Comparison of ENCODE assay signal across 13 cellular contexts in genomic region chr18:62282188-62282629, GRCh38. TPM values are rescaled to one million over a fixed set of nuclear protein-coding genes. Genes with fewer than 3 reads are reported as not detected.
DNase-seq lines count a peak whose midpoint lies in the region; ATAC-seq, FAIRE-seq and TF ChIP-seq lines count a peak whose summit lies in the region.
"Had no signal": no experiment of that assay in that cellular context is flagged by ENCODE, and none has a peak within 500 bp of the region (broad histone marks: within the 10 kb centered on the region; RNA-seq: fewer than 3 reads in every experiment).

No MANE protein-coding gene starts in this region.

- no TSS peak for BruUV-seq in HCT116 (replicated peaks; lab: Mats Ljungman, UMichigan)

- no peaks in the 10 kb centered on the region for H3K9me1 ChIP-seq in keratinocyte (ENCODE audit: control insufficient read depth, extremely low read depth, insufficient read depth, low read length)

- H3K4me3 ChIP-seq in AG09309 (ENCODE audit: control insufficient read depth, low read depth, low read length) = no peak overlapping the region
- H3K4me3 ChIP-seq in HCT116 (replicated peaks in 1 of 2; ENCODE audit: low read depth in 1 of 2, low read length in 2 of 2) = no peak overlapping the region
- peak overlapping the region in 1 of 2 donors; percentile 17 for H3K4me3 ChIP-seq in ascending aorta
- H3K4me3 ChIP-seq in keratinocyte (ENCODE audit: control insufficient read depth in 2 of 3, extremely low read depth in 1 of 3, insufficient read depth in 2 of 3, low read depth in 1 of 3, low read length in 3 of 3) = no peak overlapping the region
- no peak overlapping the region for H3K4me3 ChIP-seq in Karpas-422 (ENCODE audit: low read length)
- H3K4me3 ChIP-seq: skin epidermis had no signal

- no peak overlapping the region for H3K27ac Mint-ChIP-seq in CD4-positive, alpha-beta T cell
- H3K27ac Mint-ChIP-seq in type B pancreatic cell = no peak overlapping the region
- H3K27ac Mint-ChIP-seq: H9 had no signal

- no peak for TF ChIP-seq RAD21 in HCT116 (IDR thresholded peaks at IDR 0.05; ENCODE audit: low read depth)

- H3K27me3 ChIP-seq in HCT116 (ENCODE audit: insufficient read depth, low read length) (no peaks in the 10 kb centered on the region), ascending aorta (no peaks in the 10 kb centered on the region), keratinocyte (ENCODE audit: control insufficient read depth, extremely low read depth, insufficient read depth, low read length) (no peaks in the 10 kb centered on the region), Karpas-422 (ENCODE audit: low read length) (no peaks in the 10 kb centered on the region)
- H3K27me3 ChIP-seq in CD4-positive, alpha-beta T cell (ENCODE audit: control insufficient read depth, insufficient read depth, low read length) = no peaks in the 10 kb centered on the region

- H3K9ac ChIP-seq in HCT116 (ENCODE audit: low read length) = no peak overlapping the region
- H3K9ac ChIP-seq in keratinocyte (ENCODE audit: control insufficient read depth, extremely low read depth, insufficient read depth, low read length) = no peak overlapping the region
- H3K9ac ChIP-seq in Karpas-422 (ENCODE audit: low read length) = no peak overlapping the region
- H3K9ac ChIP-seq: KMS-11 had no signal

- CTCF ChIA-PET in HCT116 (lab: Charles Lee) = interaction anchor here (1.4 kb wide), 1 partner anchor 32 kb away, joined by 3 read pairs; no protein-coding TSS in a partner anchor
- CTCF ChIA-PET in CD4-positive, alpha-beta T cell (lab: Charles Lee) = no interaction called here

- H3K27ac ChIP-seq in HCT116 (ENCODE audit: low read depth, low read length) (no peak overlapping the region; the same call in 1 of the 2 replicates), ascending aorta (peak overlapping the region; percentile 44 to 49), keratinocyte (ENCODE audit: control insufficient read depth, insufficient read depth, low read length) (peak overlapping the region; percentile 66), Karpas-422 (ENCODE audit: low read length) (no peak overlapping the region)
- H3K27ac ChIP-seq in CD4-positive, alpha-beta T cell (ENCODE audit: low read depth, low read length) = no peak overlapping the region
- H3K27ac ChIP-seq: KMS-11 had no signal

- peaks cover 2 to 3% of the 10 kb centered on the region in 2 experiments; a peak in 2 of 4 replicates for H3K36me3 ChIP-seq in HCT116 (ENCODE audit: control insufficient read depth in 1 of 2, insufficient read depth in 2 of 2, low read length in 2 of 2)
- peaks cover 0 to 5% of the 10 kb centered on the region in 2 donors for H3K36me3 ChIP-seq in ascending aorta
- H3K36me3 ChIP-seq in keratinocyte (ENCODE audit: control insufficient read depth in 2 of 2, extremely low read depth in 1 of 2, insufficient read depth in 2 of 2, low read length in 2 of 2) = peaks cover 0 to 8% of the 10 kb centered on the region in 2 experiments
- peaks cover 51% of the 10 kb centered on the region for H3K36me3 ChIP-seq in Karpas-422 (ENCODE audit: insufficient read depth, low read length)

- TF ChIP-seq CTCF in AG09309 (IDR thresholded peaks at IDR 0.05; ENCODE audit: control insufficient read depth, insufficient read depth, low read depth, low read length, missing control alignments) = no peak
- TF ChIP-seq CTCF in HCT116 (IDR thresholded peaks at IDR 0.05 in 2 of 3, conservative IDR thresholded peaks at IDR 0.05 in 1 of 3; ENCODE audit: borderline replicate concordance in 1 of 3, insufficient read depth in 1 of 3, low read depth in 2 of 3, low read length in 2 of 3) = no peak
- no peak for TF ChIP-seq CTCF in ascending aorta (IDR thresholded peaks at IDR 0.05)
- TF ChIP-seq CTCF in keratinocyte (optimal IDR thresholded peaks at IDR 0.05 in 1 of 3, IDR thresholded peaks at IDR 0.05 in 1 of 3, conservative IDR thresholded peaks at IDR 0.05 in 1 of 3; ENCODE audit: extremely low read depth in 1 of 3, insufficient read depth in 2 of 3, low read length in 3 of 3) = no peak
- no peak for TF ChIP-seq CTCF in CD4-positive, alpha-beta T cell (IDR thresholded peaks at IDR 0.05)
- no peak for TF ChIP-seq CTCF in type B pancreatic cell (conservative IDR thresholded peaks at IDR 0.05)

- RAD21 ChIA-PET in HCT116 (lab: Charles Lee; ENCODE audit: low non-redundant PET in 1 of 2, low total read pairs in 2 of 2, uncharacterized antibody in 2 of 2, unreplicated experiment in 2 of 2) = no interaction called here

- no peaks in the 10 kb centered on the region for H3K27me3 Mint-ChIP-seq in CD4-positive, alpha-beta T cell
- H3K27me3 Mint-ChIP-seq in type B pancreatic cell = no peaks in the 10 kb centered on the region

- POLR2A ChIA-PET in HCT116 (lab: Charles Lee) = no interaction called here
- POLR2A ChIA-PET in CD4-positive, alpha-beta T cell (lab: Charles Lee) = no interaction called here

- peak; percentile 66 for FAIRE-seq in keratinocyte (lab: Jason Lieb, UNC)

- H3K9me2 ChIP-seq in HCT116 (ENCODE audit: insufficient read depth) (no peaks in the 10 kb centered on the region), Karpas-422 (replicated peaks; ENCODE audit: insufficient read depth, low read length) (no peaks in the 10 kb centered on the region)

- H3K4me1 ChIP-seq in HCT116 (ENCODE audit: control insufficient read depth in 1 of 2, insufficient read depth in 2 of 2, low read length in 2 of 2) = peaks cover 0 to 15% of the 10 kb centered on the region in 2 experiments; a peak in 3 of 4 replicates
- H3K4me1 ChIP-seq in ascending aorta = peaks cover 3 to 22% of the 10 kb centered on the region in 2 donors
- peaks cover 15% of the 10 kb centered on the region for H3K4me1 ChIP-seq in keratinocyte (ENCODE audit: control insufficient read depth, extremely low read depth, insufficient read depth, low read length)
- peaks cover 10% of the 10 kb centered on the region for H3K4me1 ChIP-seq in Karpas-422 (ENCODE audit: low read length)

- no peaks in the 10 kb centered on the region for H3K4me1 Mint-ChIP-seq in CD4-positive, alpha-beta T cell (ENCODE audit: low read depth)
- H3K4me1 Mint-ChIP-seq in type B pancreatic cell (ENCODE audit: unreplicated experiment) = no peaks in the 10 kb centered on the region

- H3K9me3 ChIP-seq in HCT116 (ENCODE audit: control insufficient read depth in 1 of 2, insufficient read depth in 1 of 2, low read depth in 1 of 2, low read length in 2 of 2) (no peaks in the 10 kb centered on the region), ascending aorta (no peaks in the 10 kb centered on the region), keratinocyte (ENCODE audit: control insufficient read depth, low read depth, low read length) (no peaks in the 10 kb centered on the region), Karpas-422 (ENCODE audit: low read length) (no peaks in the 10 kb centered on the region)
- H3K9me3 ChIP-seq in CD4-positive, alpha-beta T cell (ENCODE audit: control insufficient read depth, low read length) = no peaks in the 10 kb centered on the region
- H3K9me3 ChIP-seq: Caco-2 had no signal

- H2AFZ ChIP-seq in HCT116 (ENCODE audit: low read depth, low read length, poor library complexity, severe bottlenecking) = no peak overlapping the region
- no peak overlapping the region for H2AFZ ChIP-seq in keratinocyte (ENCODE audit: control insufficient read depth, low read length)
- no peak overlapping the region for H2AFZ ChIP-seq in Karpas-422 (ENCODE audit: low read length)

- H3K4me2 ChIP-seq in HCT116 (ENCODE audit: low read length) (peak overlapping the region; percentile 17), keratinocyte (ENCODE audit: control insufficient read depth, extremely low read depth, insufficient read depth, low read depth, low read length) (peak overlapping the region; percentile 62), Karpas-422 (ENCODE audit: low read depth, low read length, poor library complexity, severe bottlenecking) (no peak overlapping the region)
- H3K4me2 ChIP-seq: KMS-11 had no signal

- no peak for TF ChIP-seq POLR2A in HCT116 (IDR thresholded peaks at IDR 0.05; ENCODE audit: borderline replicate concordance, extremely low read depth, insufficient read depth, insufficient read length)

- H3K9me3 Mint-ChIP-seq in CD4-positive, alpha-beta T cell = no peaks in the 10 kb centered on the region
- H3K9me3 Mint-ChIP-seq in type B pancreatic cell = no peaks in the 10 kb centered on the region
- H3K9me3 Mint-ChIP-seq: H9 had no signal

- intact Hi-C loops in HCT116 (cut with micrococcal nuclease) (no loop called here), ascending aorta (cut with DNase I) (no loop called here)
- intact Hi-C loops in CD4-positive, alpha-beta T cell (cut with DNase I, micrococcal nuclease) = no loop called here

- ATAC-seq in HCT116 = no peak
- no peak for ATAC-seq in CD4-positive, alpha-beta T cell (ENCODE audit: poor library complexity)

- H3K79me2 ChIP-seq in HCT116 (ENCODE audit: insufficient read depth, low read length) (no peaks in the 10 kb centered on the region), keratinocyte (ENCODE audit: control insufficient read depth, insufficient read depth, low read length) (no peaks in the 10 kb centered on the region), Karpas-422 (ENCODE audit: low read length) (peaks cover 43% of the 10 kb centered on the region)

- peak; percentile 43 for DNase-seq in AG09309 (ENCODE audit: low read depth)
- DNase-seq in HCT116 (ENCODE audit: low read depth, low spot score) = no peak
- DNase-seq in ascending aorta (ENCODE audit: low spot score in 2 of 2) = no peak
- DNase-seq in keratinocyte (ENCODE audit: low read depth, low spot score) = peak; percentile 19
- DNase-seq in CD4-positive, alpha-beta T cell = no peak
- DNase-seq in stimulated activated CD8-positive, alpha-beta memory T cell treated with anti-CD3 and anti-CD28 coated beads, Interleukin-4, amount 100 ng/mL, for 48 hours = no peak
- DNase-seq in Karpas-422 = no peak
- DNase-seq in type B pancreatic cell (ENCODE audit: extremely low spot score, unreplicated experiment) = no peak
- DNase-seq: Caco-2, H9, NCI-H345 had no signal

- H4K20me1 ChIP-seq in HCT116 (ENCODE audit: insufficient read depth) (no peaks in the 10 kb centered on the region), keratinocyte (ENCODE audit: control insufficient read depth, extremely low read depth, insufficient read depth, low read length) (no peaks in the 10 kb centered on the region), Karpas-422 (ENCODE audit: insufficient read depth, low read depth, low read length) (no peaks in the 10 kb centered on the region)

- peaks cover 76% of the 10 kb centered on the region for H3K36me3 Mint-ChIP-seq in CD4-positive, alpha-beta T cell (ENCODE audit: low read depth)
- H3K36me3 Mint-ChIP-seq in type B pancreatic cell = peaks cover 18% of the 10 kb centered on the region

- dilution Hi-C loops in keratinocyte (cut with MboI; ENCODE audit: extremely low pct_ligation_motif_present, low sequenced_read_pairs) = no loop called here

- no peak overlapping the region for H3K4me3 Mint-ChIP-seq in CD4-positive, alpha-beta T cell
- H3K4me3 Mint-ChIP-seq in type B pancreatic cell = no peak overlapping the region
- H3K4me3 Mint-ChIP-seq: H9 had no signal

RNA-seq across cellular contexts. Expression of gene TNFRSF11A, which starts 42.9 kb away (rescaled TPM):
- total RNA-seq in HCT116 (2021; ENCODE audit: unreplicated experiment) (3.2 TPM), ascending aorta (2.7 TPM), type B pancreatic cell (ENCODE audit: low replicate concordance) (3.5 and 8.9 TPM in 2 replicates)
- 1.4 and 2.2 TPM in 2 replicates for polyA plus RNA-seq in HCT116 (2012)
- 0.40 to 0.52 TPM (median 0.51 TPM) in 3 replicates for polyA plus RNA-seq in keratinocyte
- not detected for polyA plus RNA-seq in keratinocyte (2011; ENCODE audit: low read depth)
- polyA plus RNA-seq in keratinocyte (2011; cell fraction: cytosol; rRNA removed) = 0.11 and 0.17 TPM in 2 replicates
- polyA plus RNA-seq in keratinocyte (2011; cell fraction: nucleus; rRNA removed) = 0.81 and 1.0 TPM in 2 replicates
- 0.20 and 0.55 TPM in 2 replicates for polyA plus RNA-seq in keratinocyte (2012; ENCODE audit: low replicate concordance)
- 0.22 to 0.66 TPM (median 0.36 TPM) in 3 replicates for polyA minus RNA-seq in keratinocyte
- 2.5 TPM for polyA minus RNA-seq in keratinocyte (2011; cell fraction: cytosol; rRNA and poly(A)+ RNA removed)
- 0.32 and 0.62 TPM in 2 replicates for polyA minus RNA-seq in keratinocyte (2011; cell fraction: nucleus; rRNA and poly(A)+ RNA removed)
- 1 to 10 TPM; 1.7 TPM for total RNA-seq in CD4-positive, alpha-beta T cell
- 1.0 and 1.2 TPM in 2 replicates for total RNA-seq in Karpas-422 (2014; rRNA removed; shearing (Covaris generic); ENCODE audit: low replicate concordance)

Comparison
In these comparisons a context has a peak if more than half of its experiments do, and no peak if none do; other contexts are left out.
1. DNase-seq: peak in AG09309 (single experiment) and keratinocyte (single experiment); none in HCT116 (single experiment), ascending aorta (0 of 2), CD4-positive, alpha-beta T cell (0 of 10), stimulated activated CD8-positive, alpha-beta memory T cell treated with anti-CD3 and anti-CD28 coated beads, Interleukin-4, amount 100 ng/mL, for 48 hours (single experiment), Karpas-422 (single experiment) and type B pancreatic cell (single experiment).
2. H3K27ac ChIP-seq: peak in ascending aorta (2 of 2) and keratinocyte (single experiment); none in HCT116 (single experiment), CD4-positive, alpha-beta T cell (single experiment) and Karpas-422 (single experiment).